Comparison of ENCODE assay signal across 8 cellular contexts in genomic region chr15:34039180-34039486, GRCh38. TPM values are rescaled to one million over a fixed set of nuclear protein-coding genes. Genes with fewer than 3 reads are reported as not detected.
DNase-seq lines count a peak whose midpoint lies in the region; ATAC-seq, FAIRE-seq and TF ChIP-seq lines count a peak whose summit lies in the region.

TSS of gene AVEN (minus strand) at chr15:34039204. CDS start at chr15:34039046, 158 bp downstream.

- H3K9me3 Mint-ChIP-seq in nephron progenitor cell = no peaks in the 10 kb centered on the region

- no peaks in the 10 kb centered on the region for H3K9me2 ChIP-seq in PC-3 (replicated peaks; ENCODE audit: low read length)

- no peaks in the 10 kb centered on the region for H3K36me3 Mint-ChIP-seq in nephron progenitor cell (ENCODE audit: low read depth)

- H3F3A ChIP-seq in PC-3 (ENCODE audit: low read length, unreplicated experiment) = no peaks in the 10 kb centered on the region

- no peak within 1 kb of the TSS for H3K27ac Mint-ChIP-seq in nephron progenitor cell

- no peak for TF ChIP-seq POLR2A in endothelial cell of umbilical vein (IDR thresholded peaks at IDR 0.05; ENCODE audit: low read depth, low read length)

- POLR2A ChIA-PET in PC-3 (lab: Charles Lee; ENCODE audit: unreplicated experiment) (no interaction called here), endothelial cell of umbilical vein (lab: Charles Lee) (no interaction called here)

- TF ChIP-seq CTCF in PC-3 (conservative IDR thresholded peaks at IDR 0.05; ENCODE audit: low read depth, low read length) (no peak), endothelial cell of umbilical vein (IDR thresholded peaks at IDR 0.05; ENCODE audit: extremely low read depth in 1 of 2, insufficient read depth in 1 of 2, low read depth in 1 of 2, low read length in 2 of 2) (no peak), nephron progenitor cell (IDR thresholded peaks at IDR 0.05) (no peak), D721Med (IDR thresholded peaks at IDR 0.05; ENCODE audit: insufficient read depth, missing control alignments) (no peak)

- ATAC-seq in PC-3 = no peak

- H3K36me3 ChIP-seq in PC-3 (ENCODE audit: low read depth, low read length) (no peaks in the 10 kb centered on the region), endothelial cell of umbilical vein (ENCODE audit: control insufficient read depth in 2 of 2, extremely low read depth in 1 of 2, insufficient read depth in 2 of 2, low read length in 2 of 2) (no peaks in the 10 kb centered on the region)

- DNase-seq in CD1c-positive myeloid dendritic cell (ENCODE audit: extremely low spot score) (peak; percentile 1), PC-3 (no peak), endothelial cell of umbilical vein (ENCODE audit: low read depth, low spot score) (no peak), nephron progenitor cell (no peak), D721Med (ENCODE audit: insufficient read length, low spot score) (no peak), DMS153 treated with DMSO at 0.1 percent for 48 hours (lab: John Stamatoyannopoulos, UW; ENCODE audit: unreplicated experiment) (no peak), GM19238 (ENCODE audit: insufficient read length, low spot score) (no peak), UCSD-AML1 (lab: John Stamatoyannopoulos, UW; ENCODE audit: unreplicated experiment) (no peak)

- no peaks in the 10 kb centered on the region for H4K20me1 ChIP-seq in PC-3 (ENCODE audit: low read length)
- H4K20me1 ChIP-seq in endothelial cell of umbilical vein (replicated peaks; ENCODE audit: control insufficient read depth, extremely low read depth, insufficient read depth, low read length) = no peaks in the 10 kb centered on the region

- CTCF ChIA-PET in PC-3 (lab: Charles Lee) = no interaction called here
- CTCF ChIA-PET in endothelial cell of umbilical vein (lab: Charles Lee) = interaction anchor here (1.3 to 1.6 kb wide), 2 partner anchors 22 to 75 kb away, joined by 3 to 5 read pairs; no protein-coding TSS in a partner anchor

- peak within 1 kb of the TSS; percentile 96 for H3K4me2 ChIP-seq in PC-3 (ENCODE audit: low read length)
- H3K4me2 ChIP-seq in endothelial cell of umbilical vein (ENCODE audit: insufficient read depth, low read length) = peak within 1 kb of the TSS; percentile 97

- H3K4me3 ChIP-seq in PC-3 (ENCODE audit: low read length) (peak within 1 kb of the TSS; percentile 94), endothelial cell of umbilical vein (replicated peaks in 1 of 3; ENCODE audit: insufficient read depth in 1 of 3, low read depth in 1 of 3, low read length in 3 of 3) (peak within 1 kb of the TSS; percentile 79 to 99 (median 95))

- H3K4me1 Mint-ChIP-seq in nephron progenitor cell = peaks cover 24% of the 10 kb centered on the region

- no peaks in the 10 kb centered on the region for H3K27me3 ChIP-seq in PC-3 (ENCODE audit: low read length)
- H3K27me3 ChIP-seq in endothelial cell of umbilical vein (ENCODE audit: control insufficient read depth in 2 of 2, insufficient read depth in 2 of 2, low read length in 2 of 2) = no peaks in the 10 kb centered on the region

- intact Hi-C loops in PC-3 (cut with micrococcal nuclease) = loop anchor here (5.0 kb wide), 1 partner anchor 43 kb away; no protein-coding TSS in a partner anchor
- intact Hi-C loops in endothelial cell of umbilical vein (cut with micrococcal nuclease) = loop anchor here (5.0 kb wide), 1 partner anchor 37 kb away; no protein-coding TSS in a partner anchor

- H3K4me3 Mint-ChIP-seq in nephron progenitor cell = peak within 1 kb of the TSS; percentile 85

- no peaks in the 10 kb centered on the region for H3K9me1 ChIP-seq in endothelial cell of umbilical vein (replicated peaks; ENCODE audit: control insufficient read depth, extremely low read depth, insufficient read depth, low read length)

- H3K9me3 ChIP-seq in PC-3 (ENCODE audit: low read length) = no peaks in the 10 kb centered on the region
- no peaks in the 10 kb centered on the region for H3K9me3 ChIP-seq in endothelial cell of umbilical vein (replicated peaks; ENCODE audit: control insufficient read depth, insufficient read depth, low read length)

- FAIRE-seq in endothelial cell of umbilical vein (lab: Jason Lieb, UNC) (no peak), D721Med (lab: Jason Lieb, UNC) (no peak)

- H3K27me3 Mint-ChIP-seq in nephron progenitor cell (ENCODE audit: low read depth, poor library complexity) = peaks cover 5% of the 10 kb centered on the region

- dilution Hi-C loops in endothelial cell of umbilical vein (cut with MboI; ENCODE audit: extremely low pct_ligation_motif_present, low sequenced_read_pairs) = no loop called here

- H3K79me2 ChIP-seq in PC-3 (ENCODE audit: low read length) (peaks cover 19% of the 10 kb centered on the region), endothelial cell of umbilical vein (ENCODE audit: control insufficient read depth, insufficient read depth, low read length) (peaks cover 12% of the 10 kb centered on the region)

- no TSS peak for BruUV-seq in PC-3 (replicated peaks; lab: Mats Ljungman, UMichigan)
- no TSS peak for BruUV-seq in endothelial cell of umbilical vein (replicated peaks; lab: Mats Ljungman, UMichigan)

- no peak within 1 kb of the TSS for H3K27ac ChIP-seq in PC-3 (ENCODE audit: low read length)
- peak within 1 kb of the TSS; percentile 83 for H3K27ac ChIP-seq in endothelial cell of umbilical vein (ENCODE audit: insufficient read depth, low read depth, low read length)

- H3K9ac ChIP-seq in PC-3 (ENCODE audit: low read length) = peak within 1 kb of the TSS; percentile 74
- peak within 1 kb of the TSS; percentile 67 for H3K9ac ChIP-seq in endothelial cell of umbilical vein (replicated peaks; ENCODE audit: extremely low read depth, insufficient read depth, low read length)

- H2AFZ ChIP-seq in PC-3 (ENCODE audit: low read length) (peak within 1 kb of the TSS; percentile 94), endothelial cell of umbilical vein (ENCODE audit: low read depth, low read length) (peak within 1 kb of the TSS; percentile 82)

- peaks cover 12% of the 10 kb centered on the region; the same call in 1 of the 2 replicates for H3K4me1 ChIP-seq in PC-3 (ENCODE audit: insufficient read depth, low read length)
- peaks cover 13% of the 10 kb centered on the region for H3K4me1 ChIP-seq in endothelial cell of umbilical vein (ENCODE audit: control insufficient read depth, extremely low read depth, insufficient read depth, low read length)

TF ChIP-seq in endothelial cell of umbilical vein, 7 proteins besides CTCF, POLR2A, EP300 and RAD21:
- TF ChIP-seq JUN (IDR thresholded peaks at IDR 0.05; ENCODE audit: borderline replicate concordance, insufficient read depth, insufficient read length, low read depth) (no peak), MYC (IDR thresholded peaks at IDR 0.05; ENCODE audit: low read depth, low read length) (no peak), GATA2 (IDR thresholded peaks at IDR 0.05; ENCODE audit: insufficient read depth, insufficient read length, low read depth, low read length) (no peak), FOS (IDR thresholded peaks at IDR 0.05; ENCODE audit: borderline replicate concordance, insufficient read depth, low read length) (no peak), MAX (IDR thresholded peaks at IDR 0.05; ENCODE audit: insufficient read depth, insufficient read length) (no peak), EZH2 (IDR thresholded peaks at IDR 0.05; ENCODE audit: borderline replicate concordance, low read depth, low read length, severe bottlenecking) (no peak), POLR2AphosphoS5 (IDR thresholded peaks at IDR 0.05; ENCODE audit: insufficient read depth, low read depth, low read length) (no peak)
TF ChIP-seq in endothelial cell of umbilical vein: peak in this region for 0.

RNA-seq across cellular contexts. Expression of gene AVEN, which starts in this region (rescaled TPM):
- total RNA-seq in PC-3 (2014; rRNA removed) (10.5 TPM in 2 replicates), endothelial cell of umbilical vein (20.5 and 23.3 TPM in 2 replicates)
- 5.5 and 7.7 TPM in 2 replicates for polyA plus RNA-seq in endothelial cell of umbilical vein
- polyA plus RNA-seq in endothelial cell of umbilical vein (2011; cell fraction: cytosol; rRNA removed) = 11.0 and 12.5 TPM in 2 replicates
- polyA plus RNA-seq in endothelial cell of umbilical vein (2011; cell fraction: nucleus; rRNA removed) = 8.1 and 10.3 TPM in 2 replicates
- 16.5 and 25.3 TPM in 2 replicates for polyA plus RNA-seq in endothelial cell of umbilical vein (2012)
- 7.0 and 7.4 TPM in 2 replicates for polyA minus RNA-seq in endothelial cell of umbilical vein
- polyA minus RNA-seq in endothelial cell of umbilical vein (2011; cell fraction: cytosol; rRNA and poly(A)+ RNA removed) = 3.4 TPM
- polyA minus RNA-seq in endothelial cell of umbilical vein (2011; cell fraction: nucleus; rRNA and poly(A)+ RNA removed) = 6.6 and 10.1 TPM in 2 replicates
